Comparison of ENCODE assay signal across 19 cellular contexts in the genomic region with DNA sequence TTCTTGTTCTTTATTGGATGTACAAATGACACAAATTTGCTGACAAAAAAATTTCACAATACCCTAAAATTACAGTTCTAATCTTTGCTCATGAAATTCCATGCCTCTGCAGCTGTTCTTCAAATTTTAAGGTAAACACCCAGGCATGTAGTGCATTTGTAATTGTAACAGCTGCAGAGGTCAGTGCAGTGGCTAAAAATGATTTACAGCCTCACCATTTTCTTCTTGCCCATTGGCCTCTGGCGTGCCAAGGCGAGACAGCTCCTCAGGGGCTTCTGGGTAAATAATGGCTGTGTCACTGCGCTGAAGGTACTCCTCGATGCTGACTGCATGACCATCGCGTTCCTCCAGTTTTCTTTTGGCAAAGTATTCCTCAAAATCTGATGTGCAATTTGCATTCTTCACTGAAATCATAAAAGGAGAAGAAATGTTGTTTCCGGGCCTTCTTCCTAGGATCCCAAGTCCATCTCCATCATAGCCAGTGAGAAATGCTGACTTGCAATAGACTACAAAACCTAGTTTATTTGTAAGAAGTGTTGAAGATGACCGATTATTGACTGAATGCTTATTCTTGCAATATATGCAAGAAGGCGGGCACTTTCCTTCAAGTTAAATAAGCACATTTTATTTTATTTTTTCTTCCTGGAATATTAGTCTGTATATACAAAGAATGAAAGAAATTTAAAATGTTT.
DNase-seq lines count a peak whose midpoint lies in the region; ATAC-seq, FAIRE-seq and TF ChIP-seq lines count a peak whose summit lies in the region.
"Had no signal": no experiment of that assay in that cellular context is flagged by ENCODE, and none has a peak within 500 bp of the region (broad histone marks: within the 10 kb centered on the region; RNA-seq: fewer than 3 reads in every experiment).

No MANE protein-coding gene starts in this region.

- H3K4me1 ChIP-seq in A549 (no peaks in the 10 kb centered on the region), SJCRH30 (peaks cover 46% of the 10 kb centered on the region), left ventricle myocardium inferior (peaks cover 46% of the 10 kb centered on the region), ovary (ENCODE audit: insufficient read depth) (peaks cover 4% of the 10 kb centered on the region)
- no peaks in the 10 kb centered on the region for H3K4me1 ChIP-seq in CD4-positive, alpha-beta memory T cell (ENCODE audit: insufficient read depth, low read length)

- ATAC-seq in A549, result no peak
- no peak for ATAC-seq in GM21825 (IDR thresholded peaks at IDR 0.05; ENCODE audit: unreplicated experiment)
- no peak for ATAC-seq in HG02678 (IDR thresholded peaks at IDR 0.05; ENCODE audit: unreplicated experiment)
- ATAC-seq: Panc1, SK-N-SH treated with all-trans-retinoic acid at 6 μM for 48 hours had no signal

- H3K4me3 Mint-ChIP-seq in CD4-positive, alpha-beta memory T cell, result no peak overlapping the region
- H3K4me3 Mint-ChIP-seq: activated naive CD8-positive, alpha-beta T cell treated with anti-CD3 and anti-CD28 coated beads for 36 hours; activated T-helper 1 cell treated with anti-CD3 and anti-CD28 coated beads, Interleukin-12 subunit alpha, Interleukin-12 subunit beta, Interleukin-2, Interleukin-4 antibody, amounts not matched to agents 30 ng/mL and 10 ng/mL and 1 ng/mL, durations not matched to agents 14 hours and 24 hours and 36 hours had no signal

- no peaks in the 10 kb centered on the region for H3K36me3 Mint-ChIP-seq in CD4-positive, alpha-beta memory T cell

- no peak overlapping the region for H3K27ac ChIP-seq in A549
- peak overlapping the region; percentile 81 for H3K27ac ChIP-seq in SJCRH30
- peak overlapping the region; percentile 70 for H3K27ac ChIP-seq in left ventricle myocardium inferior (replicated peaks)
- no peak overlapping the region for H3K27ac ChIP-seq in ovary
- no peak overlapping the region for H3K27ac ChIP-seq in CD4-positive, alpha-beta memory T cell (ENCODE audit: low read depth, low read length)
- H3K27ac ChIP-seq: BLaER1 had no signal

- TF ChIP-seq CTCF in A549 (IDR thresholded peaks at IDR 0.05) (no peak), left ventricle myocardium inferior (IDR thresholded peaks at IDR 0.05; ENCODE audit: borderline replicate concordance) (no peak), ovary (IDR thresholded peaks at IDR 0.05) (no peak)

- DNase-seq in A549 (ENCODE audit: low read depth in 1 of 2, low spot score in 1 of 2), result no peak
- DNase-seq in SJCRH30, result peak; percentile 90 to 95
- DNase-seq in left ventricle myocardium inferior, result no peak
- peak in 3 of 5 donors; percentile 31 to 48 (median 33) for DNase-seq in ovary
- DNase-seq in NCI-H1048 (lab: John Stamatoyannopoulos, UW), result no peak
- DNase-seq in CD4-positive, alpha-beta memory T cell, result no peak
- DNase-seq: activated naive CD8-positive, alpha-beta T cell treated with anti-CD3 and anti-CD28 coated beads for 36 hours; dermis blood vessel endothelial cell; GF-D8; stimulated activated CD4-positive, alpha-beta T cell treated with anti-CD3 and anti-CD28 coated beads, Interleukin-2, amount 100 ng/mL, for 24 hours; stimulated activated naive CD4-positive, alpha-beta T cell treated with Interleukin-2 at 50 U/mL for 16 hours had no signal

- H3K36me3 ChIP-seq in SJCRH30 (peaks cover 43% of the 10 kb centered on the region), left ventricle myocardium inferior (peaks cover 44% of the 10 kb centered on the region), ovary (no peaks in the 10 kb centered on the region)
- no peaks in the 10 kb centered on the region for H3K36me3 ChIP-seq in CD4-positive, alpha-beta memory T cell (ENCODE audit: insufficient read depth, low read length)

- no peaks in the 10 kb centered on the region for H3K9me3 Mint-ChIP-seq in CD4-positive, alpha-beta memory T cell
- H3K9me3 Mint-ChIP-seq: activated naive CD8-positive, alpha-beta T cell treated with anti-CD3 and anti-CD28 coated beads for 36 hours; activated T-helper 1 cell treated with anti-CD3 and anti-CD28 coated beads, Interleukin-12 subunit alpha, Interleukin-12 subunit beta, Interleukin-2, Interleukin-4 antibody, amounts not matched to agents 30 ng/mL and 10 ng/mL and 1 ng/mL, durations not matched to agents 14 hours and 24 hours and 36 hours had no signal

- peaks cover 0 to 2% (median 0%) of the 10 kb centered on the region in 4 donors for H3K4me1 Mint-ChIP-seq in CD4-positive, alpha-beta memory T cell

- intact Hi-C loops in left ventricle myocardium inferior (cut with micrococcal nuclease), result no loop called here
- intact Hi-C loops in ovary (cut with DNase I), result no loop called here
- intact Hi-C loops in CD4-positive, alpha-beta memory T cell (cut with micrococcal nuclease), result no loop called here

- CTCF ChIA-PET in A549 (lab: Yijun Ruan, JAX), result no interaction called here
- CTCF ChIA-PET in CD4-positive, alpha-beta memory T cell (lab: Charles Lee; ENCODE audit: partially characterized antibody), result no interaction called here

- no peak for TF ChIP-seq EP300 in A549 (IDR thresholded peaks at IDR 0.05)
- TF ChIP-seq EP300 in ovary (IDR thresholded peaks at IDR 0.05), result no peak

- no peak for TF ChIP-seq RAD21 in A549 (conservative IDR thresholded peaks at IDR 0.05 in 1 of 2, IDR thresholded peaks at IDR 0.05 in 1 of 2)

- H3K27ac Mint-ChIP-seq in CD4-positive, alpha-beta memory T cell, result no peak overlapping the region
- H3K27ac Mint-ChIP-seq: activated naive CD8-positive, alpha-beta T cell treated with anti-CD3 and anti-CD28 coated beads for 36 hours; activated T-helper 1 cell treated with anti-CD3 and anti-CD28 coated beads, Interleukin-12 subunit alpha, Interleukin-12 subunit beta, Interleukin-2, Interleukin-4 antibody, amounts not matched to agents 30 ng/mL and 10 ng/mL and 1 ng/mL, durations not matched to agents 14 hours and 24 hours and 36 hours had no signal

- peaks cover 0 to 6% of the 10 kb centered on the region in 2 donors for H3K27me3 Mint-ChIP-seq in CD4-positive, alpha-beta memory T cell
- H3K27me3 Mint-ChIP-seq: activated naive CD8-positive, alpha-beta T cell treated with anti-CD3 and anti-CD28 coated beads for 36 hours had no signal

- H3K4me3 ChIP-seq in A549 (no peak overlapping the region), SJCRH30 (peak overlapping the region; percentile 45), left ventricle myocardium inferior (no peak overlapping the region), ovary (no peak overlapping the region)
- no peak overlapping the region for H3K4me3 ChIP-seq in CD4-positive, alpha-beta memory T cell (ENCODE audit: low read length in 2 of 2)
- H3K4me3 ChIP-seq: BLaER1 had no signal

- no peak for FAIRE-seq in A549 (lab: Jason Lieb, UNC)
- FAIRE-seq: frontal cortex, H1 had no signal

- H3K4me2 ChIP-seq in A549, result no peak overlapping the region
- H3K4me2 ChIP-seq: BLaER1 had no signal

- H3K9me3 ChIP-seq in A549 (no peaks in the 10 kb centered on the region), SJCRH30 (replicated peaks) (no peaks in the 10 kb centered on the region), left ventricle myocardium inferior (replicated peaks) (no peaks in the 10 kb centered on the region), ovary (no peaks in the 10 kb centered on the region)
- H3K9me3 ChIP-seq in CD4-positive, alpha-beta memory T cell (ENCODE audit: control insufficient read depth in 1 of 2, low read length in 2 of 2), result no peaks in the 10 kb centered on the region
- H3K9me3 ChIP-seq: BLaER1 had no signal

- POLR2A ChIA-PET in A549 (lab: Yijun Ruan, JAX), result no interaction called here
- POLR2A ChIA-PET in CD4-positive, alpha-beta memory T cell (lab: Charles Lee; ENCODE audit: partially characterized antibody), result no interaction called here

- 91% methylated on average over 9 of the region's 9 CpGs for WGBS in A549 (ENCODE audit: missing lambda C conversion rate)
- WGBS in ovary, 3 donors, result 29 to 54% (median 38%) methylated on average over 9 of the region's 9 CpGs

- no peaks in the 10 kb centered on the region; the same call in 1 of the 2 replicates for H3K27me3 ChIP-seq in SJCRH30
- H3K27me3 ChIP-seq in left ventricle myocardium inferior (ENCODE audit: low read depth), result no peaks in the 10 kb centered on the region
- H3K27me3 ChIP-seq in ovary, result no peaks in the 10 kb centered on the region
- H3K27me3 ChIP-seq in CD4-positive, alpha-beta memory T cell (ENCODE audit: insufficient read depth, low read length), result no peaks in the 10 kb centered on the region
- H3K27me3 ChIP-seq: BLaER1 had no signal

- TF ChIP-seq POLR2A in A549 (IDR thresholded peaks at IDR 0.05; ENCODE audit: low read length) (no peak), ovary (IDR thresholded peaks at IDR 0.05) (no peak)

TF ChIP-seq in A549, 52 proteins besides CTCF, POLR2A, EP300 and RAD21:
- TF ChIP-seq MAFK (IDR thresholded peaks at IDR 0.05; ENCODE audit: partially characterized antibody) (peak; percentile 38), MAZ (IDR thresholded peaks at IDR 0.05; ENCODE audit: borderline replicate concordance, low read depth, low read length) (no peak)

Comparison
In these comparisons a context has a peak if more than half of its experiments do, and no peak if none do; other contexts are left out.
1. DNase-seq: peak in SJCRH30 (2 of 2) and ovary (3 of 5); none in A549 (0 of 2), left ventricle myocardium inferior (single experiment), NCI-H1048 (single experiment) and CD4-positive, alpha-beta memory T cell (0 of 5).
2. H3K27ac ChIP-seq: peak in SJCRH30 (single experiment) and left ventricle myocardium inferior (single experiment); none in A549 (0 of 2), ovary (0 of 2) and CD4-positive, alpha-beta memory T cell (single experiment).